1 cellular context compared by ENCODE assay signal in the genomic region with DNA sequence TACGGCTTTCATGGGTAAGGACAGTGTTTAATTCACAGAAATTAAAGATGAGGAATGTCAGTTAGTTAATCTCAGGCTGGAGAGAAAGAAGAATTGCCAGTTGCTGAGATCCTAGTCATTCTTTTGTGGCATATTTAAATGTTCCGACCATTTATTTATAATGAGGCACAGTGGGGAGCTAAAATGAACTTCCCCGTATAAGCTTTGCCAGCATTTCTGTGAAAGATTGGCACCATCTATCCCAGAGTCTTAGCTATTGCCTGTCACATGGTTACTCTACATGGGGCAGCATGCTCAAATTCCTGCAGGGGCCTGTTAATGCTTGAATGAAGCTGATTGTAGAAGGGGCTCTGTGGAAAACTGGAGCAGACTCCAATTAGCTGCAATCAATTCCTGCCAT.
TF ChIP-seq lines count a peak whose summit lies in the region.

No MANE protein-coding gene starts in this region.

TF ChIP-seq in SK-N-SH treated with all-trans-retinoic acid at 6 μM for 48 hours, 23 proteins besides CTCF, POLR2A, EP300 and RAD21 (continued from another document):
- TF ChIP-seq ZNF8 (CRISPR knock-in tag; IDR thresholded peaks at IDR 0.05) = no peak
- no peak for TF ChIP-seq GLIS3 (CRISPR knock-in tag; IDR thresholded peaks at IDR 0.05)
- no peak for TF ChIP-seq PPARA (CRISPR knock-in tag; IDR thresholded peaks at IDR 0.05; ENCODE audit: borderline replicate concordance)
- no peak for TF ChIP-seq ESRRG (CRISPR knock-in tag; IDR thresholded peaks at IDR 0.05)
- TF ChIP-seq CSDC2 (CRISPR knock-in tag; IDR thresholded peaks at IDR 0.05) = no peak
- TF ChIP-seq ZFP3 (CRISPR knock-in tag; IDR thresholded peaks at IDR 0.05) = no peak
- TF ChIP-seq, protein P1, sequence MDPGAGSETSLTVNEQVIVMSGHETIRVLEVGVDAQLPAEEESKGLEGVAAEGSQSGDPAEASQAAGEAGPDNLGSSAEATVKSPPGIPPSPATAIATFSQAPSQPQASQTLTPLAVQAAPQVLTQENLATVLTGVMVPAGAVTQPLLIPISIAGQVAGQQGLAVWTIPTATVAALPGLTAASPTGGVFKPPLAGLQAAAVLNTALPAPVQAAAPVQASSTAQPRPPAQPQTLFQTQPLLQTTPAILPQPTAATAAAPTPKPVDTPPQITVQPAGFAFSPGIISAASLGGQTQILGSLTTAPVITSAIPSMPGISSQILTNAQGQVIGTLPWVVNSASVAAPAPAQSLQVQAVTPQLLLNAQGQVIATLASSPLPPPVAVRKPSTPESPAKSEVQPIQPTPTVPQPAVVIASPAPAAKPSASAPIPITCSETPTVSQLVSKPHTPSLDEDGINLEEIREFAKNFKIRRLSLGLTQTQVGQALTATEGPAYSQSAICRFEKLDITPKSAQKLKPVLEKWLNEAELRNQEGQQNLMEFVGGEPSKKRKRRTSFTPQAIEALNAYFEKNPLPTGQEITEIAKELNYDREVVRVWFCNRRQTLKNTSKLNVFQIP (CRISPR knock-in tag; IDR thresholded peaks at IDR 0.05; ENCODE audit: borderline replicate concordance, low read depth) = no peak
